ENCODE assay signal across 8 cellular contexts in the genomic region with DNA sequence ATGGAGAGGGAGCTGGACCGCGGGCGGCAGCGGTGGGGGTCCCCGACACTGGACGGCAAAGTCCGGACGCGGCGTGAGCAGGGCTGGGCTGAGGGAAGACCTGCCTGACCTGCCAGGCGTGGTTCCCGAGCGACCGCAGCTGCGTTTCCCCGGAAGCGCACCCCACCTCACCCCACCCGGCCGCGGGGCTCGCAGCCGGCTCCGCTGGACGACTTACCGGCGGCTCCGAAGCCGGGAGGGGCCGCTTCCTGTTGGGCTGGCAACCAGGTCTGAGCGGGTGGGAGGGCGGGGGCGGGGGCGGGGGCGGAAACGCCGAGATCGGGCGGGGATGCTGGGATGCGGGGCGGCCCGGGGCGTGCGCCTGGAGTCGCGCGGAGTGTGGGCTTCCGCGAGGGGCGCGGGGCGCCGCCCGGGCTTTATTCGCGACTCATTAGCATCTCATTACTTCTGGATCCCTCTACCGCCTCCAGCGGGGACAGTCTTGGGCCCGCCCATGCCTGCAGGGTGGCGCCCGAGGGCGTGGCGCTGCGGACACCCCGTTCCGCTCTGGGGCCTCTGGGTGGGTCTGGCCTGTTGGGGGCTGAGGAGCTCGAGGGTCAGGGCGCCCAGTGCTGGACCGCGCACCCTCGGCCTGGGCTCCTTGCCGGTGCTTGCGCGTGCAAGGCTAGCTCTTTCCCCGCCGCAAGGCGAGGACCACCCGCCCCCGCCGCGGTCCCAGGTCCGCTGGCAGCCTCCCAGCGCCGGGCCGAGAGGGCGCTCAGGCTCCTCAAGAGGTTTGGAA. TPM values are rescaled to one million over a fixed set of nuclear protein-coding genes. Genes with fewer than 3 reads are reported as not detected.
DNase-seq lines count a peak whose midpoint lies in the region; ATAC-seq and TF ChIP-seq lines count a peak whose summit lies in the region.

Gene MICAL1, minus strand, starts transcription at position 271 of the 781 bp plus-strand sequence. CDS start 1,576 bp downstream, outside the sequence.

- no peak for TF ChIP-seq CTCF in lung (IDR thresholded peaks at IDR 0.05; ENCODE audit: control extremely low read depth, extremely low read depth)

- H3K9me3 ChIP-seq in lung (ENCODE audit: control insufficient read depth in 2 of 2, insufficient read depth in 1 of 2, low read length in 1 of 2): no peaks in the 10 kb centered on the region

- in situ Hi-C loops in ACHN (cut with HindIII; ENCODE audit: low pct_ligation_motif_present, low pct_unique_long_range_greater_than_20kb, low sequenced_read_pairs): no loop called here

- peak; percentile 53 for ATAC-seq in GM18520 (IDR thresholded peaks at IDR 0.05; ENCODE audit: unreplicated experiment)
- ATAC-seq in HG03039 (IDR thresholded peaks at IDR 0.05; ENCODE audit: unreplicated experiment): peak; percentile 51
- peak; percentile 76 for ATAC-seq in lung (ENCODE audit: insufficient read depth, low FRiP score)

- peaks cover 0 to 4% of the 10 kb centered on the region in 2 donors for H3K36me3 ChIP-seq in lung (ENCODE audit: control insufficient read depth in 2 of 2, insufficient read depth in 2 of 2, low read length in 2 of 2)

- H3K4me1 ChIP-seq in lung (ENCODE audit: control insufficient read depth in 2 of 2, insufficient read depth in 2 of 2, low read length in 2 of 2): peaks cover 6 to 10% of the 10 kb centered on the region in 2 donors

- no peaks in the 10 kb centered on the region for H3K27me3 ChIP-seq in lung (ENCODE audit: control insufficient read depth, insufficient read depth)

- peak within 1 kb of the TSS; percentile 70 for H3K4me3 ChIP-seq in lung

- peak; percentile 51 for DNase-seq in ACHN
- peak; percentile 73 for DNase-seq in NCI-H345 (lab: John Stamatoyannopoulos, UW)
- peak; percentile 70 for DNase-seq in activated CD4-positive, alpha-beta T cell treated with anti-CD3 and anti-CD28 coated beads, Interleukin-2, amount 50 U/mL, for 1 hour
- DNase-seq in ecto neural progenitor cell (ENCODE audit: low spot score): peak; percentile 89
- DNase-seq in lung (ENCODE audit: low spot score): peak; percentile 81
- peak; percentile 20 for DNase-seq in stimulated activated CD8-positive, alpha-beta memory T cell treated with anti-CD3 and anti-CD28 coated beads, Interleukin-12 subunit alpha, Interleukin-12 subunit beta, amount 100 ng/mL, for 24 hours (ENCODE audit: extremely low read depth)

- 0 to 1% methylated on average over 61 to 85 of the region's 85 CpGs for whole genome bisulfite sequencing in lung, 2 donors

- H3K27ac ChIP-seq in lung (ENCODE audit: low read depth in 1 of 2, low read length in 1 of 2): peak within 1 kb of the TSS; percentile 30 to 86

RNA-seq across cellular contexts. Expression of gene MICAL1, which starts in this region (rescaled TPM):
- 10 to 100 TPM; 29.9 to 67.7 TPM for total RNA-seq in lung
- 10 to 100 TPM; 54.8 to 60.1 TPM for polyA plus RNA-seq in lung

Comparison
In these comparisons a context has a peak if more than half of its experiments do, and no peak if none do; other contexts are left out.
1. Peak in every context shown above with its lines: DNase-seq, ATAC-seq, H3K4me3 ChIP-seq and H3K27ac ChIP-seq.
2. DNase-seq: peak in every context shown above with its lines; median percentile 89 in ecto neural progenitor cell; 81 in lung; 73 in NCI-H345; 70 in activated CD4-positive, alpha-beta T cell treated with anti-CD3 and anti-CD28 coated beads, Interleukin-2, amount 50 U/mL, for 1 hour; 51 in ACHN; 20 in stimulated activated CD8-positive, alpha-beta memory T cell treated with anti-CD3 and anti-CD28 coated beads, Interleukin-12 subunit alpha, Interleukin-12 subunit beta, amount 100 ng/mL, for 24 hours.